Comparison of ENCODE assay signal across 8 cellular contexts in the genomic region with DNA sequence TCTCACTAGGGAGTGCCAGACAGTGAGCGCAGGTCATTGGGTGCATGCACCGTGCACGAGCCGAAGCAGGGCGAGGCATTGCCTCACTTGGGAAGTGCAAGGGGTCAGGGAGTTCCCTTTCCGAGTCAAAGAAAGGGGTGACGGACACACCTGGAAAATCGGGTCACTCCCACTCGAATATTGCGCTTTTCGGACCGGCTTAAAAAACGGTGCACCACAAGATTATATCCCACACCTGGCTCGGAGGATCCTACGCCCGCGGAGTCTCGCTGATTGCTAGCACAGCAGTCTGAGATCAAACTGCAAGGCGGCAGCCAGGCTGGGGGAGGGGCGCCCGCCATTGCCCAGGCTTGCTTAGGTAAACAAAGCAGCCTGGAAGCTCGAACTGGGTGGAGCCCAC. TPM values are rescaled to one million over a fixed set of nuclear protein-coding genes. Genes with fewer than 3 reads are reported as not detected.
A peak's percentile ranks its signal among the peaks of the same experiment; 100 is the strongest.
DNase-seq lines count a peak whose midpoint lies in the region; FAIRE-seq and TF ChIP-seq lines count a peak whose summit lies in the region.
"Not testable (repeated sequence)": the region's sequence is repeated elsewhere in the genome, so short reads cannot be mapped to it uniquely, and the experiment has no call there.
"Had no signal": no experiment of that assay in that cellular context is flagged by ENCODE, and none has a peak within 500 bp of the region (broad histone marks: within the 10 kb centered on the region; RNA-seq: fewer than 3 reads in every experiment).

No MANE protein-coding gene starts in this region.

- not testable (repeated sequence) for H3K4me2 ChIP-seq in keratinocyte (ENCODE audit: control insufficient read depth, extremely low read depth, insufficient read depth, low read depth, low read length)

- H3K4me3 ChIP-seq in HUES48 (ENCODE audit: low read depth, low read length), result peak overlapping the region; percentile 48; the same call in 1 of the 2 replicates
- peak overlapping the region in 3 of 4 donors; percentile 31 to 50 (median 35) for H3K4me3 ChIP-seq in esophagus squamous epithelium
- H3K4me3 ChIP-seq in keratinocyte (ENCODE audit: control insufficient read depth in 2 of 3, extremely low read depth in 1 of 3, insufficient read depth in 2 of 3, low read depth in 1 of 3, low read length in 3 of 3), result peak overlapping the region in 2 of 3 experiments; percentile 36 to 38

- not testable (repeated sequence) for H3K79me2 ChIP-seq in keratinocyte (ENCODE audit: control insufficient read depth, insufficient read depth, low read length)

- peak overlapping the region; percentile 37 for H2AFZ ChIP-seq in keratinocyte (ENCODE audit: control insufficient read depth, low read length)

- H3K36me3 ChIP-seq in ES-I3 (ENCODE audit: insufficient read depth, low read length); HUES48 (ENCODE audit: control insufficient read depth, insufficient read depth, low read length); esophagus squamous epithelium; keratinocyte (ENCODE audit: control insufficient read depth in 2 of 2, extremely low read depth in 1 of 2, insufficient read depth in 2 of 2, low read length in 2 of 2): not testable (repeated sequence)

- WGBS in esophagus squamous epithelium, 2 donors, result 38 to 68% methylated on average over 4 to 7 of the region's 22 CpGs

- not testable (repeated sequence) for FAIRE-seq in keratinocyte (lab: Jason Lieb, UNC)

- not testable (repeated sequence) for H3K27me3 Mint-ChIP-seq in MCF 10A (ENCODE audit: insufficient read depth, unreplicated experiment); progenitor cell of endocrine pancreas

- H4K20me1 ChIP-seq in keratinocyte (ENCODE audit: control insufficient read depth, extremely low read depth, insufficient read depth, low read length), result not testable (repeated sequence)

- H3K9ac ChIP-seq in ES-I3 (ENCODE audit: low read depth, low read length) (peak overlapping the region; percentile 77), keratinocyte (ENCODE audit: control insufficient read depth, extremely low read depth, insufficient read depth, low read length) (peak overlapping the region; percentile 76)
- H3K9ac ChIP-seq in HUES48 (ENCODE audit: low read depth, low read length), result not testable (repeated sequence)

- H3K4me3 Mint-ChIP-seq in MCF 10A (ENCODE audit: unreplicated experiment) (peak overlapping the region; percentile 70), progenitor cell of endocrine pancreas (ENCODE audit: low read depth) (peak overlapping the region; percentile 59)

- H3K4me1 Mint-ChIP-seq in MCF 10A (ENCODE audit: insufficient read depth, unreplicated experiment), result peaks cover 20% of the 10 kb centered on the region
- H3K4me1 Mint-ChIP-seq in progenitor cell of endocrine pancreas (ENCODE audit: low read depth), result not testable (repeated sequence)

- CTCF ChIA-PET in MCF 10A (lab: Yijun Ruan, JAX), result interaction anchor here (0.7 kb wide), 1 partner anchor 1106 kb away, joined by 6 read pairs; no protein-coding TSS in a partner anchor

- not testable (repeated sequence) for H3K27me3 ChIP-seq in HUES48 (ENCODE audit: control insufficient read depth, insufficient read depth, low read length); esophagus squamous epithelium; keratinocyte (ENCODE audit: control insufficient read depth, extremely low read depth, insufficient read depth, low read length)

- not testable (repeated sequence) for H3K4me1 ChIP-seq in ES-I3 (ENCODE audit: insufficient read depth, low read length)
- H3K4me1 ChIP-seq in HUES48 (ENCODE audit: control insufficient read depth, insufficient read depth, low read length) (peaks cover 12% of the 10 kb centered on the region; the same call in 1 of the 2 replicates), esophagus squamous epithelium (peaks cover 0 to 26% (median 5%) of the 10 kb centered on the region in 3 donors), keratinocyte (ENCODE audit: control insufficient read depth, extremely low read depth, insufficient read depth, low read length) (peaks cover 12% of the 10 kb centered on the region)

- dilution Hi-C loops in keratinocyte (cut with MboI; ENCODE audit: extremely low pct_ligation_motif_present, low sequenced_read_pairs), result not testable (repeated sequence)

- POLR2A ChIA-PET in MCF 10A (lab: Yijun Ruan, JAX), result interaction anchor here (0.6 to 2.3 kb wide), 9 partner anchors 9 to 1643 kb away, joined by 3 to 15 read pairs (median 3); a partner anchor contains a TSS

- peak overlapping the region; percentile 95 for H3K27ac Mint-ChIP-seq in MCF 10A (ENCODE audit: low read depth, unreplicated experiment)
- not testable (repeated sequence) for H3K27ac Mint-ChIP-seq in progenitor cell of endocrine pancreas

- not testable (repeated sequence) for BruUV-seq in MCF 10A (replicated peaks; lab: Mats Ljungman, UMichigan)

- TF ChIP-seq POLR2A in esophagus squamous epithelium (IDR thresholded peaks at IDR 0.05), result not testable (repeated sequence)

- H3K9me3 Mint-ChIP-seq in MCF 10A (ENCODE audit: unreplicated experiment); progenitor cell of endocrine pancreas (ENCODE audit: low read depth): not testable (repeated sequence)

- TF ChIP-seq CTCF in MCF 10A (IDR thresholded peaks at IDR 0.05; ENCODE audit: unreplicated experiment); esophagus squamous epithelium (IDR thresholded peaks at IDR 0.05); keratinocyte (optimal IDR thresholded peaks at IDR 0.05 in 1 of 3, IDR thresholded peaks at IDR 0.05 in 1 of 3, conservative IDR thresholded peaks at IDR 0.05 in 1 of 3; ENCODE audit: extremely low read depth in 1 of 3, insufficient read depth in 2 of 3, low read length in 3 of 3); progenitor cell of endocrine pancreas (IDR thresholded peaks at IDR 0.05; ENCODE audit: unreplicated experiment): not testable (repeated sequence)

- not testable (repeated sequence) for H3K36me3 Mint-ChIP-seq in MCF 10A (ENCODE audit: insufficient read depth, unreplicated experiment)
- H3K36me3 Mint-ChIP-seq in progenitor cell of endocrine pancreas (ENCODE audit: insufficient read depth), result peaks cover 10% of the 10 kb centered on the region

- DNase-seq in NCI-H748 (lab: John Stamatoyannopoulos, UW; ENCODE audit: unreplicated experiment), result peak; percentile 16
- DNase-seq in MCF 10A (ENCODE audit: unreplicated experiment), result peak; percentile 8
- DNase-seq in esophagus squamous epithelium (lab: John Stamatoyannopoulos, UW); keratinocyte (ENCODE audit: low read depth, low spot score); progenitor cell of endocrine pancreas (ENCODE audit: low spot score, unreplicated experiment): not testable (repeated sequence)

- H3K9me1 ChIP-seq in keratinocyte (ENCODE audit: control insufficient read depth, extremely low read depth, insufficient read depth, low read length), result not testable (repeated sequence)

- not testable (repeated sequence) for H3K9me3 ChIP-seq in ES-I3 (ENCODE audit: control insufficient read depth, insufficient read depth, low read length); HUES48 (ENCODE audit: control insufficient read depth, insufficient read depth, low read length); esophagus squamous epithelium; keratinocyte (ENCODE audit: control insufficient read depth, low read depth, low read length)

- H3K27ac ChIP-seq in HUES48 (ENCODE audit: low read depth, low read length), result not testable (repeated sequence)
- H3K27ac ChIP-seq in esophagus squamous epithelium (peak overlapping the region; percentile 81 to 93 (median 84)), keratinocyte (ENCODE audit: control insufficient read depth, insufficient read depth, low read length) (peak overlapping the region; percentile 97)

- intact Hi-C loops in MCF 10A (cut with micrococcal nuclease); esophagus squamous epithelium (cut with DNase I): not testable (repeated sequence)

RNA-seq across cellular contexts. Expression of a gene that starts 43.7 kb away (rescaled TPM):
- total RNA-seq in MCF 10A (2022) (4.1 and 4.4 TPM in 2 replicates), esophagus squamous epithelium (10 to 100 TPM; 17.8 to 56.1 (median 28.5) TPM), progenitor cell of endocrine pancreas (296 and 306 TPM in 2 replicates)
- polyA plus RNA-seq in keratinocyte, result 2.2 to 4.4 TPM (median 3.1 TPM) in 3 replicates
- 5.3 TPM for polyA plus RNA-seq in keratinocyte (2011; ENCODE audit: low read depth)
- polyA plus RNA-seq in keratinocyte (2011; cell fraction: cytosol; rRNA removed), result 1.3 and 2.3 TPM in 2 replicates
- 4.9 and 6.2 TPM in 2 replicates for polyA plus RNA-seq in keratinocyte (2011; cell fraction: nucleus; rRNA removed)
- 2.4 and 2.8 TPM in 2 replicates for polyA plus RNA-seq in keratinocyte (2012; ENCODE audit: low replicate concordance)
- polyA minus RNA-seq in keratinocyte, result 6.7 to 17.9 TPM (median 7.1 TPM) in 3 replicates
- 8.6 TPM for polyA minus RNA-seq in keratinocyte (2011; cell fraction: cytosol; rRNA and poly(A)+ RNA removed)
- polyA minus RNA-seq in keratinocyte (2011; cell fraction: nucleus; rRNA and poly(A)+ RNA removed), result 5.3 and 7.4 TPM in 2 replicates
- total RNA-seq: CD4-positive, alpha-beta memory T cell had no signal
- polyA plus RNA-seq: CD4-positive, alpha-beta memory T cell had no signal
